10 cellular contexts compared by ENCODE assay signal in genomic region chr19:33040994-33041827, GRCh38. TPM values are rescaled to one million over a fixed set of nuclear protein-coding genes. Genes with fewer than 3 reads are reported as not detected.
DNase-seq lines count a peak whose midpoint lies in the region; ATAC-seq and TF ChIP-seq lines count a peak whose summit lies in the region.
"Had no signal": no experiment of that assay in that cellular context is flagged by ENCODE, and none has a peak within 500 bp of the region (broad histone marks: within the 10 kb centered on the region; RNA-seq: fewer than 3 reads in every experiment).

No MANE protein-coding gene starts in this region.

- TF ChIP-seq POLR2A in gastrocnemius medialis (IDR thresholded peaks at IDR 0.05) = no peak

- H4K20me1 ChIP-seq in GM23248 (ENCODE audit: insufficient read depth) (no peaks in the 10 kb centered on the region), SK-N-SH (ENCODE audit: insufficient read depth) (no peaks in the 10 kb centered on the region)

- H3K79me2 ChIP-seq in GM23248 (ENCODE audit: insufficient read depth) = no peaks in the 10 kb centered on the region
- H3K79me2 ChIP-seq in SK-N-SH (ENCODE audit: insufficient read depth) = peaks cover 7% of the 10 kb centered on the region; the same call in 1 of the 2 replicates

- peak overlapping the region; percentile 97 for H3K27ac Mint-ChIP-seq in progenitor cell of endocrine pancreas
- no peak overlapping the region for H3K27ac Mint-ChIP-seq in activated T-cell treated with anti-CD3 and anti-CD28 coated beads, Interleukin-2, amount 50 U/mL, for 72 hours

- H3K4me3 Mint-ChIP-seq in progenitor cell of endocrine pancreas (ENCODE audit: low read depth) = peak overlapping the region; percentile 63
- H3K4me3 Mint-ChIP-seq in activated T-cell treated with anti-CD3 and anti-CD28 coated beads, Interleukin-2, amount 50 U/mL, for 72 hours = no peak overlapping the region

- H3K4me1 ChIP-seq in GM23248 (ENCODE audit: insufficient read depth) = no peaks in the 10 kb centered on the region
- no peaks in the 10 kb centered on the region for H3K4me1 ChIP-seq in gastrocnemius medialis
- H3K4me1 ChIP-seq in SK-N-SH (ENCODE audit: control insufficient read depth in 1 of 2, insufficient read depth in 2 of 2, low read depth in 1 of 2, low read length in 1 of 2) = no peaks in the 10 kb centered on the region

- no peak overlapping the region for H3K9ac ChIP-seq in GM23248
- no peak overlapping the region for H3K9ac ChIP-seq in SK-N-SH

- H3K9me3 ChIP-seq in GM23248 (ENCODE audit: low read depth) (no peaks in the 10 kb centered on the region), gastrocnemius medialis (no peaks in the 10 kb centered on the region), SK-N-SH (no peaks in the 10 kb centered on the region)

- POLR2A ChIA-PET in SK-N-SH (lab: Yijun Ruan, JAX) = no interaction called here

- DNase-seq in GM23248 = peak; percentile 16
- peak; percentile 99 for DNase-seq in SW480 (ENCODE audit: low spot score)
- peak; percentile 12 to 24 for DNase-seq in foreskin fibroblast
- peak; percentile 25 for DNase-seq in progenitor cell of endocrine pancreas (ENCODE audit: low spot score, unreplicated experiment)
- DNase-seq in gastrocnemius medialis = no peak
- no peak for DNase-seq in activated T-cell treated with anti-CD3 and anti-CD28 coated beads, Interleukin-2, amount 50 U/mL, for 72 hours
- DNase-seq in SK-N-SH = no peak
- no peak for DNase-seq in iPS-NIHi11 (ENCODE audit: low spot score)
- DNase-seq: NCI-H2107 had no signal

- H3K27me3 ChIP-seq in GM23248 (replicated peaks; ENCODE audit: insufficient read depth) (no peaks in the 10 kb centered on the region), gastrocnemius medialis (no peaks in the 10 kb centered on the region), SK-N-SH (ENCODE audit: insufficient read depth) (no peaks in the 10 kb centered on the region)

- TF ChIP-seq CTCF in foreskin fibroblast (IDR thresholded peaks at IDR 0.05; ENCODE audit: low read depth, low read length) (no peak), progenitor cell of endocrine pancreas (IDR thresholded peaks at IDR 0.05; ENCODE audit: unreplicated experiment) (no peak), gastrocnemius medialis (IDR thresholded peaks at IDR 0.05 in 4 of 5, conservative IDR thresholded peaks at IDR 0.05 in 1 of 5) (no peak), SK-N-SH (IDR thresholded peaks at IDR 0.05) (no peak)

- in situ Hi-C loops in GM23248 (cut with MboI) = no loop called here
- in situ Hi-C loops in gastrocnemius medialis (cut with MboI; ENCODE audit: low sequenced_read_pairs in 4 of 4) = no loop called here

- intact Hi-C loops in gastrocnemius medialis (cut with DNase I; ENCODE audit: low total_unique reads) = no loop called here

- H3K4me2 ChIP-seq in GM23248 (ENCODE audit: unreplicated experiment) = no peak overlapping the region
- no peak overlapping the region for H3K4me2 ChIP-seq in SK-N-SH

- CTCF ChIA-PET in SK-N-SH (lab: Yijun Ruan, JAX) = no interaction called here

- no peaks in the 10 kb centered on the region for H3K9me3 Mint-ChIP-seq in progenitor cell of endocrine pancreas (ENCODE audit: low read depth)
- H3K9me3 Mint-ChIP-seq in activated T-cell treated with anti-CD3 and anti-CD28 coated beads, Interleukin-2, amount 50 U/mL, for 72 hours = no peaks in the 10 kb centered on the region

- H3K36me3 ChIP-seq in GM23248 (ENCODE audit: low read depth) (no peaks in the 10 kb centered on the region), gastrocnemius medialis (no peaks in the 10 kb centered on the region), SK-N-SH (replicated peaks in 1 of 2; ENCODE audit: control insufficient read depth in 1 of 2, insufficient read depth in 2 of 2, low read length in 1 of 2) (no peaks in the 10 kb centered on the region)

- no peaks in the 10 kb centered on the region for H3K27me3 Mint-ChIP-seq in progenitor cell of endocrine pancreas
- no peaks in the 10 kb centered on the region for H3K27me3 Mint-ChIP-seq in activated T-cell treated with anti-CD3 and anti-CD28 coated beads, Interleukin-2, amount 50 U/mL, for 72 hours (ENCODE audit: low read depth)

- H3K9me2 ChIP-seq in GM23248 (ENCODE audit: insufficient read depth) = no peaks in the 10 kb centered on the region
- no peaks in the 10 kb centered on the region for H3K9me2 ChIP-seq in SK-N-SH

- H3K36me3 Mint-ChIP-seq in progenitor cell of endocrine pancreas (ENCODE audit: insufficient read depth) = peaks cover 30% of the 10 kb centered on the region
- peaks cover 0 to 2% of the 10 kb centered on the region in 2 donors for H3K36me3 Mint-ChIP-seq in activated T-cell treated with anti-CD3 and anti-CD28 coated beads, Interleukin-2, amount 50 U/mL, for 72 hours (ENCODE audit: insufficient read depth in 2 of 2)

- 43 to 44% methylated on average over 9 of the region's 9 CpGs for WGBS in GM23248 (ENCODE audit: low coverage in 1 of 2, low lambda C conversion rate in 2 of 2, missing lambda C conversion rate in 2 of 2), 2 experiments
- 60% methylated on average over 9 of the region's 9 CpGs for WGBS in SK-N-SH (ENCODE audit: low lambda C conversion rate)

- TF ChIP-seq RAD21 in SK-N-SH (IDR thresholded peaks at IDR 0.05; ENCODE audit: low read length) = no peak

- H2AFZ ChIP-seq in GM23248 = no peak overlapping the region
- no peak overlapping the region for H2AFZ ChIP-seq in SK-N-SH (ENCODE audit: low read depth)

- peaks cover 32% of the 10 kb centered on the region for H3K4me1 Mint-ChIP-seq in progenitor cell of endocrine pancreas (ENCODE audit: low read depth)
- H3K4me1 Mint-ChIP-seq in activated T-cell treated with anti-CD3 and anti-CD28 coated beads, Interleukin-2, amount 50 U/mL, for 72 hours (ENCODE audit: low read depth) = peaks cover 9% of the 10 kb centered on the region

- H3K27ac ChIP-seq in GM23248 (no peak overlapping the region), gastrocnemius medialis (no peak overlapping the region), SK-N-SH (ENCODE audit: low read depth in 2 of 2, low read length in 1 of 2) (no peak overlapping the region)
- H3K27ac ChIP-seq: skin epidermis had no signal

- no peak for ATAC-seq in gastrocnemius medialis
- ATAC-seq in activated T-cell treated with anti-CD3 and anti-CD28 coated beads, Interleukin-2, amount 50 U/mL, for 72 hours (replicated peaks in 1 of 2) = no peak

- H3K4me3 ChIP-seq in GM23248 (no peak overlapping the region), foreskin fibroblast (ENCODE audit: low read depth in 1 of 2, low read length in 2 of 2) (no peak overlapping the region), gastrocnemius medialis (no peak overlapping the region), SK-N-SH (ENCODE audit: low read depth in 2 of 2, low read length in 1 of 2) (no peak overlapping the region)
- H3K4me3 ChIP-seq: skin epidermis had no signal

- TF ChIP-seq EP300 in SK-N-SH (IDR thresholded peaks at IDR 0.05; ENCODE audit: borderline replicate concordance in 1 of 2, low read depth in 1 of 2, low read length in 1 of 2) = no peak

- H3F3A ChIP-seq in GM23248 (ENCODE audit: insufficient read depth) (no peaks in the 10 kb centered on the region), SK-N-SH (replicated peaks; ENCODE audit: insufficient read depth) (no peaks in the 10 kb centered on the region)

TF ChIP-seq in SK-N-SH, 30 proteins besides CTCF, POLR2A, EP300 and RAD21:
- TF ChIP-seq EZH2phosphoT487 (IDR thresholded peaks at IDR 0.05; ENCODE audit: borderline replicate concordance, low read depth) = no peak
- TF ChIP-seq FOXM1 (IDR thresholded peaks at IDR 0.05; ENCODE audit: low read depth) = no peak
- TF ChIP-seq CHD2 (IDR thresholded peaks at IDR 0.05; ENCODE audit: low read length, partially characterized antibody) = no peak
- no peak for TF ChIP-seq PBX3 (IDR thresholded peaks at IDR 0.05)

RNA-seq across cellular contexts. Expression of gene RHPN2, which starts 23.5 kb away (rescaled TPM):
- total RNA-seq in GM23248 (2014; rRNA removed; shearing (Covaris generic)) = 1.3 and 4.8 TPM in 2 replicates
- polyA plus RNA-seq in GM23248 (2016; fragmentation: Nextera tagmentation; extraction: Ambion mirVana) (1.5 and 1.9 TPM in 2 replicates), SK-N-SH (2012; rRNA removed) (7.0 and 9.2 TPM in 2 replicates)
- total RNA-seq in progenitor cell of endocrine pancreas (33.9 and 40.2 TPM in 2 replicates), gastrocnemius medialis (under 1 TPM in 3 of 4 donors, not detected in 1; 0.39 to 0.71 (median 0.70) TPM)
- total RNA-seq in activated T-cell treated with anti-CD3 and anti-CD28 coated beads, Interleukin-2, amount 50 U/mL, for 72 hours = 1 to 10 TPM in 1 of 2 donors, under 1 TPM in 1; 0.95 to 1.5 TPM
- polyA plus RNA-seq in SK-N-SH (2012; cell fraction: cytosol; rRNA removed) = 8.6 and 10.3 TPM in 2 replicates
- 9.9 and 11.4 TPM in 2 replicates for polyA plus RNA-seq in SK-N-SH (2012; cell fraction: nucleus; rRNA removed)

RNA-seq across cellular contexts. Expression of gene GPATCH1, which starts 39.8 kb away (rescaled TPM):
- total RNA-seq in GM23248 (2014; rRNA removed; shearing (Covaris generic)) = 3.8 and 5.1 TPM in 2 replicates
- polyA plus RNA-seq in GM23248 (2016; fragmentation: Nextera tagmentation; extraction: Ambion mirVana) = 6.3 and 6.5 TPM in 2 replicates
- total RNA-seq in progenitor cell of endocrine pancreas = 13.4 and 15.6 TPM in 2 replicates
- total RNA-seq in gastrocnemius medialis = 1 to 10 TPM; 2.2 to 5.3 (median 4.6) TPM
- total RNA-seq in activated T-cell treated with anti-CD3 and anti-CD28 coated beads, Interleukin-2, amount 50 U/mL, for 72 hours = 10 to 100 TPM; 11.6 to 18.9 TPM
- 5.9 and 6.3 TPM in 2 replicates for polyA plus RNA-seq in SK-N-SH (2012; rRNA removed)
- 3.7 and 6.2 TPM in 2 replicates for polyA plus RNA-seq in SK-N-SH (2012; cell fraction: cytosol; rRNA removed)
- 7.6 and 10.5 TPM in 2 replicates for polyA plus RNA-seq in SK-N-SH (2012; cell fraction: nucleus; rRNA removed)

Comparison
In these comparisons a context has a peak if more than half of its experiments do, and no peak if none do; other contexts are left out.
1. DNase-seq: peak in GM23248 (single experiment), SW480 (single experiment), foreskin fibroblast (2 of 2) and progenitor cell of endocrine pancreas (single experiment); none in gastrocnemius medialis (0 of 2), activated T-cell treated with anti-CD3 and anti-CD28 coated beads, Interleukin-2, amount 50 U/mL, for 72 hours (0 of 2), SK-N-SH (single experiment) and iPS-NIHi11 (single experiment).